Comparison of ENCODE assay signal across 20 cellular contexts in genomic region chr17:80303824-80304223, GRCh38. TPM values are rescaled to one million over a fixed set of nuclear protein-coding genes. Genes with fewer than 3 reads are reported as not detected.
DNase-seq lines count a peak whose midpoint lies in the region; FAIRE-seq and TF ChIP-seq lines count a peak whose summit lies in the region.
"Had no signal": no experiment of that assay in that cellular context is flagged by ENCODE, and none has a peak within 500 bp of the region (broad histone marks: within the 10 kb centered on the region; RNA-seq: fewer than 3 reads in every experiment).

No MANE protein-coding gene starts in this region.

- TF ChIP-seq POLR2A in erythroblast (IDR thresholded peaks at IDR 0.05; ENCODE audit: low read length) (no peak), sigmoid colon (IDR thresholded peaks at IDR 0.05) (no peak)

- no peak for FAIRE-seq in D721Med (lab: Jason Lieb, UNC)
- FAIRE-seq: A204.1, GM12878 had no signal

- H3K4me1 Mint-ChIP-seq in activated T-cell treated with anti-CD3 and anti-CD28 coated beads, Interleukin-2, amount 50 U/mL, for 24 hours (ENCODE audit: low read depth) = peaks cover 22% of the 10 kb centered on the region

- no peak for TF ChIP-seq EP300 in sigmoid colon (IDR thresholded peaks at IDR 0.05)

- no peak overlapping the region for H3K4me3 Mint-ChIP-seq in activated T-cell treated with anti-CD3 and anti-CD28 coated beads, Interleukin-2, amount 50 U/mL, for 24 hours
- H3K4me3 Mint-ChIP-seq: CD4-positive, CD25-positive, alpha-beta regulatory T cell; CD8-positive, alpha-beta memory T cell had no signal

- peak overlapping the region; percentile 78 for H3K27ac Mint-ChIP-seq in activated T-cell treated with anti-CD3 and anti-CD28 coated beads, Interleukin-2, amount 50 U/mL, for 24 hours

- H3K36me3 Mint-ChIP-seq in activated T-cell treated with anti-CD3 and anti-CD28 coated beads, Interleukin-2, amount 50 U/mL, for 24 hours (ENCODE audit: low read depth) = peaks cover 97% of the 10 kb centered on the region

- H3K9me3 Mint-ChIP-seq in activated T-cell treated with anti-CD3 and anti-CD28 coated beads, Interleukin-2, amount 50 U/mL, for 24 hours = no peaks in the 10 kb centered on the region

- CTCF ChIA-PET in HEK293 (lab: Yijun Ruan, JAX) = no interaction called here

- H3K36me3 ChIP-seq in HEK293 (ENCODE audit: control insufficient read depth in 2 of 2, insufficient read depth in 1 of 2, low read length in 2 of 2) = peaks cover 40 to 85% of the 10 kb centered on the region in 2 experiments
- peaks cover 33 to 99% (median 66%) of the 10 kb centered on the region in 4 donors for H3K36me3 ChIP-seq in sigmoid colon

- no peak overlapping the region for H3K4me3 ChIP-seq in HEK293 (ENCODE audit: low read depth, low read length)
- H3K4me3 ChIP-seq in sigmoid colon = no peak overlapping the region
- H3K4me3 ChIP-seq: GM12878 had no signal

- H3K27ac ChIP-seq in HEK293 (ENCODE audit: extremely low read depth, low read depth, low read length) = no peak overlapping the region
- H3K27ac ChIP-seq in sigmoid colon = no peak overlapping the region

- no peaks in the 10 kb centered on the region; the same call in 1 of the 2 replicates for H3K9me3 ChIP-seq in HEK293 (ENCODE audit: control insufficient read depth, insufficient read depth, low read depth, low read length)
- H3K9me3 ChIP-seq in sigmoid colon = peaks cover 0 to 9% (median 4%) of the 10 kb centered on the region in 4 donors
- H3K9me3 ChIP-seq: BE2C had no signal

- WGBS in sigmoid colon, 2 donors = 95 to 97% methylated on average over 3 of the region's 3 CpGs

- TF ChIP-seq CTCF in HEK293 (tag by site-specific recombination; IDR thresholded peaks at IDR 0.05) (no peak), sigmoid colon (IDR thresholded peaks at IDR 0.05) (no peak), D721Med (IDR thresholded peaks at IDR 0.05; ENCODE audit: insufficient read depth, missing control alignments) (no peak), GM10266 (IDR thresholded peaks at IDR 0.05; ENCODE audit: control insufficient read depth, insufficient read depth, low read depth, missing control alignments) (no peak)

- DNase-seq in activated T-cell treated with anti-CD3 and anti-CD28 coated beads, Interleukin-2, amount 50 U/mL, for 24 hours = no peak
- DNase-seq in activated T-cell treated with anti-CD3 and anti-CD28 coated beads, Interleukin-2, amount 50 U/mL, for 48 hours = no peak
- DNase-seq in OCI-M1 (lab: John Stamatoyannopoulos, UW) (peak; percentile 27), erythroblast (lab: John Stamatoyannopoulos, UW) (peak; percentile 37 to 48), sigmoid colon (no peak), D721Med (ENCODE audit: insufficient read length, low spot score) (no peak), GM10266 (ENCODE audit: extremely low spot score) (no peak)
- DNase-seq: ACHN; BE2C; C1 segment of cervical spinal cord; CD4-positive, CD25-positive, alpha-beta regulatory T cell; CD8-positive, alpha-beta memory T cell; COR-L47; DMS79 treated with DMSO at 0.1 percent for 48 hours; GF-D8; GOT3; H7 had no signal

- POLR2A ChIA-PET in HEK293 (lab: Yijun Ruan, JAX) = no interaction called here

- no peaks in the 10 kb centered on the region for H3K27me3 Mint-ChIP-seq in activated T-cell treated with anti-CD3 and anti-CD28 coated beads, Interleukin-2, amount 50 U/mL, for 24 hours
- H3K27me3 Mint-ChIP-seq: CD4-positive, CD25-positive, alpha-beta regulatory T cell had no signal

- H3K27me3 ChIP-seq in sigmoid colon = no peaks in the 10 kb centered on the region
- H3K27me3 ChIP-seq: BE2C had no signal

- H3K4me1 ChIP-seq in HEK293 (ENCODE audit: control insufficient read depth, insufficient read depth, low read length) = peaks cover under 1% of the 10 kb centered on the region; the same call in 1 of the 2 replicates
- H3K4me1 ChIP-seq in sigmoid colon = no peaks in the 10 kb centered on the region
- H3K4me1 ChIP-seq: BE2C had no signal

- intact Hi-C loops in sigmoid colon (cut with DNase I) = no loop called here

TF ChIP-seq in HEK293, 187 proteins besides CTCF, POLR2A, EP300 and RAD21:
- TF ChIP-seq ZNF664 (tag by site-specific recombination; IDR thresholded peaks at IDR 0.05) = 0 out of 2 replicates have a peak, but pooled peaks have one; percentile 8
- TF ChIP-seq SETDB1 (IDR thresholded peaks at IDR 0.05; ENCODE audit: insufficient read length, low read length) = peak; percentile 73
- no peak for TF ChIP-seq ZNF677 (tag by site-specific recombination; IDR thresholded peaks at IDR 0.05)

RNA-seq across cellular contexts. Expression of gene RNF213, which starts 43.2 kb away (rescaled TPM):
- 100 to 1,000 TPM in 1 of 4 donors, 10 to 100 TPM in 3; 48.2 to 109 (median 52.7) TPM for total RNA-seq in sigmoid colon
- polyA plus RNA-seq in sigmoid colon = 100 to 1,000 TPM in 1 of 3 donors, 10 to 100 TPM in 1, 1 to 10 TPM in 1; 7.8 to 138 (median 14.6) TPM

Comparison
In these comparisons a context has a peak if more than half of its experiments do, and no peak if none do; other contexts are left out.
1. DNase-seq: peak in OCI-M1 (single experiment) and erythroblast (2 of 2); none in activated T-cell treated with anti-CD3 and anti-CD28 coated beads, Interleukin-2, amount 50 U/mL, for 24 hours (single experiment), activated T-cell treated with anti-CD3 and anti-CD28 coated beads, Interleukin-2, amount 50 U/mL, for 48 hours (0 of 2), sigmoid colon (single experiment), D721Med (single experiment) and GM10266 (single experiment).